In the genomic region with DNA sequence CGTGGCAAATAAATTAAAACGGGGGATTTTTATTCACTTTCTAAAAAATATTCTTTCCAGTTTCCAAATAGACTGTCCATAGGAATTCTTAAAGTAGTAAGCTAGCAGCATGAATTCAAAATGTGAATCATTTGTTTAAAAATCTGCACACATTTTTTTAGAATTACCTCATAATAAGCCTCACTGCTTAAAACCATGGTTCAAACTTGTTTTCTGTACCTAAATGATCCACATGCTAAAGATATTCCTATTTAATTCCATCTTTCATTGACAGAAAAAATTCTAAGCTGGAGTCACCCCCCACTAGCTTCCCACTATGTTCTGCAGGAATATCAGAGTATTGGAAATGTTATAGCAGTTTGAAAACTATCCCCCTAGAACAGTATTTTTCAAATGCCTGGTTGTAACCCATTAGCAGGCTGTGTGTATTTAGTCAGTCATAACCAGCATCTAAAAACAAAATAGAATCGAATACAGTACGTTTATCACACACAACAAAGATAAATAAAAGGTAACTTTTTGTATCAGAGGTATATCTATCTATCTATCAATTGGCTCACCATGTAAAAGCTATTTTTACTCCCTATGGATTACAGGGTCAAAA, we compare ENCODE assay signal across 1 cellular context.
TF ChIP-seq lines count a peak whose summit lies in the region.

No MANE protein-coding gene starts in this region.

TF ChIP-seq in SK-N-SH, 30 proteins besides CTCF, POLR2A, EP300 and RAD21:
- TF ChIP-seq FOSL2 (IDR thresholded peaks at IDR 0.05; ENCODE audit: borderline replicate concordance, low read depth) (peak; percentile 34; the same call in 1 of the 2 replicates), SIN3A (IDR thresholded peaks at IDR 0.05; ENCODE audit: borderline replicate concordance, low read depth, low read length) (no peak), EZH2phosphoT487 (IDR thresholded peaks at IDR 0.05; ENCODE audit: borderline replicate concordance, low read depth) (no peak), JUND (IDR thresholded peaks at IDR 0.05) (peak; percentile 46)
